In genomic region chr6:62429781-62430180, GRCh38 we compare ENCODE assay signal across 1 cellular context.
TF ChIP-seq lines count a peak whose summit lies in the region.

No MANE protein-coding gene starts in this region.

TF ChIP-seq in GM23338, 12 proteins besides CTCF, POLR2A, EP300 and RAD21 (continued from another document):
- TF ChIP-seq ETS1 (IDR thresholded peaks at IDR 0.05) (no peak), STAT1 (IDR thresholded peaks at IDR 0.05; ENCODE audit: unreplicated experiment) (no peak), POLR2AphosphoS5 (IDR thresholded peaks at IDR 0.05; ENCODE audit: low read depth) (no peak), REST (IDR thresholded peaks at IDR 0.05; ENCODE audit: unreplicated experiment) (no peak), ZNF331 (CRISPR knock-in tag; IDR thresholded peaks at IDR 0.05; ENCODE audit: low read depth) (no peak), EZH2 (IDR thresholded peaks at IDR 0.05; ENCODE audit: low read depth, unreplicated experiment) (no peak), EZH2phosphoT487 (IDR thresholded peaks at IDR 0.05; ENCODE audit: unreplicated experiment) (no peak), JUNB (IDR thresholded peaks at IDR 0.05; ENCODE audit: unreplicated experiment) (no peak)
